ENCODE assay signal across 18 cellular contexts in genomic region chr18:73007195-73007934, GRCh38.
A peak's percentile ranks its signal among the peaks of the same experiment; 100 is the strongest.
DNase-seq lines count a peak whose midpoint lies in the region; ATAC-seq and TF ChIP-seq lines count a peak whose summit lies in the region.
"Had no signal": no experiment of that assay in that cellular context is flagged by ENCODE, and none has a peak within 500 bp of the region (broad histone marks: within the 10 kb centered on the region; RNA-seq: fewer than 3 reads in every experiment).

No MANE protein-coding gene starts in this region.

- ATAC-seq in GM18868 (IDR thresholded peaks at IDR 0.05; ENCODE audit: unreplicated experiment) (peak; percentile 94), HG02759 (IDR thresholded peaks at IDR 0.05; ENCODE audit: unreplicated experiment) (peak; percentile 63), naive B cell (ENCODE audit: low read depth in 2 of 2) (peak; percentile 84 to 89), HG03521 (IDR thresholded peaks at IDR 0.05; ENCODE audit: unreplicated experiment) (no peak)
- ATAC-seq: HCT116; naive thymus-derived CD4-positive, alpha-beta T cell; psoas muscle had no signal

- H3K4me3 Mint-ChIP-seq in naive B cell = peak overlapping the region; percentile 40 to 83 (median 74)
- H3K4me3 Mint-ChIP-seq: naive thymus-derived CD4-positive, alpha-beta T cell had no signal

- H3K27ac ChIP-seq in RWPE1 (no peak overlapping the region), uterus (no peak overlapping the region)
- H3K27ac ChIP-seq: psoas muscle, thoracic aorta had no signal

- H3K36me3 ChIP-seq in uterus = no peaks in the 10 kb centered on the region
- H3K36me3 ChIP-seq: thoracic aorta had no signal

- intact Hi-C loops in uterus (cut with DNase I; ENCODE audit: low total_unique reads) = no loop called here

- no peaks in the 10 kb centered on the region for H3K4me1 ChIP-seq in uterus
- H3K4me1 ChIP-seq: psoas muscle had no signal

- no peak overlapping the region for H3K4me3 ChIP-seq in uterus
- H3K4me3 ChIP-seq: psoas muscle, thoracic aorta had no signal

- H3K9me3 ChIP-seq in uterus = no peaks in the 10 kb centered on the region
- H3K9me3 ChIP-seq: psoas muscle, thoracic aorta had no signal

- H3K27me3 Mint-ChIP-seq in naive B cell = no peaks in the 10 kb centered on the region
- H3K27me3 Mint-ChIP-seq: naive thymus-derived CD4-positive, alpha-beta T cell had no signal

- peaks cover 30 to 45% (median 31%) of the 10 kb centered on the region in 3 donors for H3K4me1 Mint-ChIP-seq in naive B cell
- H3K4me1 Mint-ChIP-seq: naive thymus-derived CD4-positive, alpha-beta T cell had no signal

- H3K27ac Mint-ChIP-seq in naive B cell = peak overlapping the region; percentile 84 to 97 (median 90)
- H3K27ac Mint-ChIP-seq: naive thymus-derived CD4-positive, alpha-beta T cell had no signal

- CTCF ChIA-PET in RWPE1 (lab: Yijun Ruan, JAX) = interaction anchor here (0.5 kb wide), 1 partner anchor 1974 kb away, joined by 3 read pairs; no protein-coding TSS in a partner anchor

- POLR2A ChIA-PET in RWPE1 (lab: Yijun Ruan, JAX; ENCODE audit: low non-redundant PET) = no interaction called here

- peaks cover 0 to 6% (median 0%) of the 10 kb centered on the region in 7 donors for H3K9me3 Mint-ChIP-seq in naive B cell

- TF ChIP-seq CTCF in RWPE1 (conservative IDR thresholded peaks at IDR 0.05; ENCODE audit: low read depth) = no peak
- TF ChIP-seq CTCF in uterus (IDR thresholded peaks at IDR 0.05) = no peak

- TF ChIP-seq POLR2A in uterus (IDR thresholded peaks at IDR 0.05) = no peak

- no peaks in the 10 kb centered on the region for H3K36me3 Mint-ChIP-seq in naive B cell
- H3K36me3 Mint-ChIP-seq: naive thymus-derived CD4-positive, alpha-beta T cell had no signal

- no peaks in the 10 kb centered on the region for H3K27me3 ChIP-seq in uterus

- DNase-seq in RWPE1 (ENCODE audit: low spot score) = peak; percentile 38
- DNase-seq in naive B cell = peak; percentile 44
- DNase-seq in uterus = no peak
- DNase-seq in activated naive CD4-positive, alpha-beta T cell treated with Interleukin-2 at 50 U/mL for 16 hours = no peak
- DNase-seq in SW480 (ENCODE audit: low spot score) = no peak
- DNase-seq: activated CD4-positive, alpha-beta T cell treated with anti-CD3 and anti-CD28 coated beads, Interleukin-2, amount 50 U/mL, for 48 hours; AML-193; amniotic stem cell; hypothalamus; naive thymus-derived CD4-positive, alpha-beta T cell; NCI-H82; psoas muscle; SIG-M5 had no signal

Comparison
In these comparisons a context has a peak if more than half of its experiments do, and no peak if none do; other contexts are left out.
1. DNase-seq: peak in RWPE1 (single experiment) and naive B cell (single experiment); none in uterus (0 of 2), activated naive CD4-positive, alpha-beta T cell treated with Interleukin-2 at 50 U/mL for 16 hours (single experiment) and SW480 (single experiment).